ENCODE assay signal across 10 cellular contexts in genomic region chr13:32261567-32261966, GRCh38. TPM values are rescaled to one million over a fixed set of nuclear protein-coding genes. Genes with fewer than 3 reads are reported as not detected.
A peak's percentile ranks its signal among the peaks of the same experiment; 100 is the strongest.
DNase-seq lines count a peak whose midpoint lies in the region; ATAC-seq and TF ChIP-seq lines count a peak whose summit lies in the region.
"Had no signal": no experiment of that assay in that cellular context is flagged by ENCODE, and none has a peak within 500 bp of the region (broad histone marks: within the 10 kb centered on the region; RNA-seq: fewer than 3 reads in every experiment).

No MANE protein-coding gene starts in this region.

- no peak for TF ChIP-seq CTCF in GM10266 (IDR thresholded peaks at IDR 0.05; ENCODE audit: control insufficient read depth, insufficient read depth, low read depth, missing control alignments)
- no peak for TF ChIP-seq CTCF in natural killer cell (IDR thresholded peaks at IDR 0.05)

- H3K36me3 ChIP-seq in adipocyte (ENCODE audit: control insufficient read depth, insufficient read depth, low read length, severe bottlenecking): peaks cover 8% of the 10 kb centered on the region

- CTCF ChIA-PET in activated CD8-positive, alpha-beta T cell treated with anti-CD3 and anti-CD28 coated beads, Interleukin-2, amount 10 ng/mL, durations not matched to agents 7 days and 5 days (lab: Charles Lee): interaction anchor here (0.6 to 2.1 kb wide), 2 partner anchors 8 to 320 kb away, joined by 3 to 10 read pairs; no protein-coding TSS in a partner anchor

- H3K27me3 ChIP-seq in adipocyte (replicated peaks; ENCODE audit: control insufficient read depth, insufficient read depth, low read length): no peaks in the 10 kb centered on the region

- H3K36me3 Mint-ChIP-seq in activated CD8-positive, alpha-beta T cell treated with anti-CD3 and anti-CD28 coated beads, Interleukin-2, amount 10 ng/mL, durations not matched to agents 7 days and 5 days (ENCODE audit: low read depth): no peaks in the 10 kb centered on the region
- H3K36me3 Mint-ChIP-seq in natural killer cell: no peaks in the 10 kb centered on the region

- POLR2A ChIA-PET in activated CD8-positive, alpha-beta T cell treated with anti-CD3 and anti-CD28 coated beads, Interleukin-2, amount 10 ng/mL, durations not matched to agents 7 days and 5 days (lab: Charles Lee): no interaction called here

- H3K9me3 Mint-ChIP-seq in activated CD8-positive, alpha-beta T cell treated with anti-CD3 and anti-CD28 coated beads, Interleukin-2, amount 10 ng/mL, durations not matched to agents 7 days and 5 days (ENCODE audit: insufficient read depth): no peaks in the 10 kb centered on the region
- no peaks in the 10 kb centered on the region for H3K9me3 Mint-ChIP-seq in natural killer cell
- H3K9me3 Mint-ChIP-seq: T-helper 1 cell treated with Interleukin-12 subunit alpha and Interleukin-12 subunit beta and Interleukin-4 antibody, amounts not matched to agents 30 μg/mL and 1 μg/mL, for 36 hours had no signal

- H3K4me3 ChIP-seq in adipocyte (ENCODE audit: low read length): no peak overlapping the region

- no peaks in the 10 kb centered on the region for H3K9me3 ChIP-seq in adipocyte (ENCODE audit: control insufficient read depth, low read length)

- H3K27ac Mint-ChIP-seq in activated CD8-positive, alpha-beta T cell treated with anti-CD3 and anti-CD28 coated beads, Interleukin-2, amount 10 ng/mL, durations not matched to agents 7 days and 5 days: no peak overlapping the region
- H3K27ac Mint-ChIP-seq in natural killer cell: no peak overlapping the region
- H3K27ac Mint-ChIP-seq: T-helper 1 cell treated with Interleukin-12 subunit alpha and Interleukin-12 subunit beta and Interleukin-4 antibody, amounts not matched to agents 30 μg/mL and 1 μg/mL, for 36 hours had no signal

- peaks cover 9% of the 10 kb centered on the region for H3K27me3 Mint-ChIP-seq in activated CD8-positive, alpha-beta T cell treated with anti-CD3 and anti-CD28 coated beads, Interleukin-2, amount 10 ng/mL, durations not matched to agents 7 days and 5 days (ENCODE audit: low read depth)
- H3K27me3 Mint-ChIP-seq in natural killer cell (ENCODE audit: low read depth in 2 of 2): no peaks in the 10 kb centered on the region

- intact Hi-C loops in head of caudate nucleus (cut with DNase I) (no loop called here), natural killer cell (cut with micrococcal nuclease) (loop anchor here (10.0 kb wide), 1 partner anchor 183 kb away; no protein-coding TSS in a partner anchor)

- peaks cover 11% of the 10 kb centered on the region for H3K4me1 ChIP-seq in adipocyte (ENCODE audit: control insufficient read depth, insufficient read depth, low read length)

- DNase-seq in EL: peak; percentile 83
- peak; percentile 73 for DNase-seq in adipocyte (ENCODE audit: low read depth)
- DNase-seq in head of caudate nucleus: peak in 41 of 42 donors; percentile 12 to 88 (median 55)
- DNase-seq in pons (ENCODE audit: low spot score): peak; percentile 39
- no peak for DNase-seq in activated CD8-positive, alpha-beta T cell treated with anti-CD3 and anti-CD28 coated beads, Interleukin-2, amount 10 ng/mL, durations not matched to agents 7 days and 5 days
- DNase-seq in GM10266 (ENCODE audit: extremely low spot score): no peak
- no peak for DNase-seq in natural killer cell

- H3K4me3 Mint-ChIP-seq in activated CD8-positive, alpha-beta T cell treated with anti-CD3 and anti-CD28 coated beads, Interleukin-2, amount 10 ng/mL, durations not matched to agents 7 days and 5 days: no peak overlapping the region
- H3K4me3 Mint-ChIP-seq in natural killer cell: no peak overlapping the region
- H3K4me3 Mint-ChIP-seq: T-helper 1 cell treated with Interleukin-12 subunit alpha and Interleukin-12 subunit beta and Interleukin-4 antibody, amounts not matched to agents 30 μg/mL and 1 μg/mL, for 36 hours had no signal

- H3K9ac ChIP-seq in adipocyte (ENCODE audit: low read length): no peak overlapping the region

- ATAC-seq in activated CD8-positive, alpha-beta T cell treated with anti-CD3 and anti-CD28 coated beads, Interleukin-2, amount 10 ng/mL, durations not matched to agents 7 days and 5 days: no peak
- no peak for ATAC-seq in natural killer cell
- ATAC-seq in GM21529 (IDR thresholded peaks at IDR 0.05; ENCODE audit: unreplicated experiment): no peak

- no peaks in the 10 kb centered on the region for H3K4me1 Mint-ChIP-seq in activated CD8-positive, alpha-beta T cell treated with anti-CD3 and anti-CD28 coated beads, Interleukin-2, amount 10 ng/mL, durations not matched to agents 7 days and 5 days (ENCODE audit: low read depth)
- no peaks in the 10 kb centered on the region for H3K4me1 Mint-ChIP-seq in natural killer cell

RNA-seq across cellular contexts. Expression of gene ZAR1L, which starts 53.6 kb away (rescaled TPM):
- not detected for total RNA-seq in activated CD8-positive, alpha-beta T cell treated with anti-CD3 and anti-CD28 coated beads, Interleukin-2, amount 10 ng/mL, durations not matched to agents 7 days and 5 days
- under 1 TPM in 1 of 3 donors, not detected in 2; 0.23 TPM for total RNA-seq in natural killer cell
- total RNA-seq: frontal cortex had no signal

RNA-seq across cellular contexts. Expression of gene BRCA2, which starts 53.7 kb away (rescaled TPM):
- total RNA-seq in activated CD8-positive, alpha-beta T cell treated with anti-CD3 and anti-CD28 coated beads, Interleukin-2, amount 10 ng/mL, durations not matched to agents 7 days and 5 days: 10 to 100 TPM; 28.4 to 30.7 TPM
- 1 to 10 TPM; 3.6 to 4.3 (median 3.6) TPM for total RNA-seq in natural killer cell

Comparison
In these comparisons a context has a peak if more than half of its experiments do, and no peak if none do; other contexts are left out.
1. DNase-seq: peak in EL (single experiment), adipocyte (single experiment), head of caudate nucleus (41 of 42) and pons (single experiment); none in activated CD8-positive, alpha-beta T cell treated with anti-CD3 and anti-CD28 coated beads, Interleukin-2, amount 10 ng/mL, durations not matched to agents 7 days and 5 days (single experiment), GM10266 (single experiment) and natural killer cell (single experiment).
2. RNA of gene BRCA2, which starts 53.7 kb away (total RNA-seq): 28.4 to 30.7 TPM in activated CD8-positive, alpha-beta T cell treated with anti-CD3 and anti-CD28 coated beads, Interleukin-2, amount 10 ng/mL, durations not matched to agents 7 days and 5 days; 3.6 to 4.3 TPM in natural killer cell; every median in the first group is over 4 times any median in the second.